ENCODE assay signal across 14 cellular contexts in genomic region chr7:22443370-22444180, GRCh38. TPM values are rescaled to one million over a fixed set of nuclear protein-coding genes. Genes with fewer than 3 reads are reported as not detected.
DNase-seq lines count a peak whose midpoint lies in the region; ATAC-seq, FAIRE-seq and TF ChIP-seq lines count a peak whose summit lies in the region.
"Had no signal": no experiment of that assay in that cellular context is flagged by ENCODE, and none has a peak within 500 bp of the region (broad histone marks: within the 10 kb centered on the region; RNA-seq: fewer than 3 reads in every experiment).

No MANE protein-coding gene starts in this region.

- H3K27me3 ChIP-seq in endothelial cell of umbilical vein (ENCODE audit: control insufficient read depth in 2 of 2, insufficient read depth in 2 of 2, low read length in 2 of 2): no peaks in the 10 kb centered on the region

- no peaks in the 10 kb centered on the region for H3K9me3 ChIP-seq in endothelial cell of umbilical vein (replicated peaks; ENCODE audit: control insufficient read depth, insufficient read depth, low read length)
- H3K9me3 ChIP-seq: thoracic aorta had no signal

- peak; percentile 48 for TF ChIP-seq POLR2A in endothelial cell of umbilical vein (IDR thresholded peaks at IDR 0.05; ENCODE audit: low read depth, low read length)

- POLR2A ChIA-PET in endothelial cell of umbilical vein (lab: Charles Lee): interaction anchor here (0.8 to 1.1 kb wide), 2 partner anchors 25 to 316 kb away, joined by 3 to 5 read pairs; no protein-coding TSS in a partner anchor

- peak; percentile 91 for FAIRE-seq in endothelial cell of umbilical vein (lab: Jason Lieb, UNC)
- FAIRE-seq: H1, TTC549 had no signal

- CTCF ChIA-PET in endothelial cell of umbilical vein (lab: Charles Lee): interaction anchor here (0.7 to 3.6 kb wide), 8 partner anchors 9 to 334 kb away, joined by 3 to 22 read pairs (median 6); no protein-coding TSS in a partner anchor

- no peaks in the 10 kb centered on the region for H3K9me1 ChIP-seq in endothelial cell of umbilical vein (replicated peaks; ENCODE audit: control insufficient read depth, extremely low read depth, insufficient read depth, low read length)

- peak; percentile 17 for DNase-seq in GF-D8 (lab: John Stamatoyannopoulos, UW)
- DNase-seq in NCI-H69 (lab: John Stamatoyannopoulos, UW): peak; percentile 33
- DNase-seq in endothelial cell of umbilical vein (ENCODE audit: low read depth, low spot score): peak; percentile 81
- no peak for DNase-seq in sciatic nerve (ENCODE audit: low spot score)
- no peak for DNase-seq in amygdala (lab: John Stamatoyannopoulos, UW)
- no peak for DNase-seq in NCI-H524 (lab: John Stamatoyannopoulos, UW)
- no peak for DNase-seq in DMS79 treated with DMSO at 0.1 percent for 48 hours (lab: John Stamatoyannopoulos, UW)
- no peak for DNase-seq in activated CD4-positive, alpha-beta T cell treated with anti-CD3 and anti-CD28 coated beads, Interleukin-2, amount 50 U/mL, for 4 hours
- DNase-seq: activated effector memory CD4-positive, alpha-beta T cell treated with Interleukin-2 at 50 U/mL for 16 hours; DMS79; NCI-H1092 had no signal

- ATAC-seq in sciatic nerve: peak; percentile 23

- intact Hi-C loops in endothelial cell of umbilical vein (cut with micrococcal nuclease): loop anchor here (1.0 to 10.0 kb wide), 6 partner anchors 53 to 229 kb away; no protein-coding TSS in a partner anchor
- intact Hi-C loops in sciatic nerve (cut with DNase I): no loop called here

- no TSS peak for BruUV-seq in endothelial cell of umbilical vein (replicated peaks; lab: Mats Ljungman, UMichigan)

- H3K27ac ChIP-seq in endothelial cell of umbilical vein (ENCODE audit: insufficient read depth, low read depth, low read length): peak overlapping the region; percentile 92
- H3K27ac ChIP-seq: thoracic aorta had no signal

- no peaks in the 10 kb centered on the region for H4K20me1 ChIP-seq in endothelial cell of umbilical vein (replicated peaks; ENCODE audit: control insufficient read depth, extremely low read depth, insufficient read depth, low read length)

- peaks cover 50% of the 10 kb centered on the region for H3K4me1 ChIP-seq in endothelial cell of umbilical vein (ENCODE audit: control insufficient read depth, extremely low read depth, insufficient read depth, low read length)

- dilution Hi-C loops in endothelial cell of umbilical vein (cut with MboI; ENCODE audit: extremely low pct_ligation_motif_present, low sequenced_read_pairs): no loop called here

- no peak overlapping the region for H3K4me3 ChIP-seq in endothelial cell of umbilical vein (replicated peaks in 1 of 3; ENCODE audit: insufficient read depth in 1 of 3, low read depth in 1 of 3, low read length in 3 of 3)
- H3K4me3 ChIP-seq: thoracic aorta had no signal

- H3K9ac ChIP-seq in endothelial cell of umbilical vein (replicated peaks; ENCODE audit: extremely low read depth, insufficient read depth, low read length): peak overlapping the region; percentile 71

- no peaks in the 10 kb centered on the region for H3K36me3 ChIP-seq in endothelial cell of umbilical vein (ENCODE audit: control insufficient read depth in 2 of 2, extremely low read depth in 1 of 2, insufficient read depth in 2 of 2, low read length in 2 of 2)
- H3K36me3 ChIP-seq: thoracic aorta had no signal

- H2AFZ ChIP-seq in endothelial cell of umbilical vein (ENCODE audit: low read depth, low read length): no peak overlapping the region

- H3K79me2 ChIP-seq in endothelial cell of umbilical vein (ENCODE audit: control insufficient read depth, insufficient read depth, low read length): peaks cover 15% of the 10 kb centered on the region

- TF ChIP-seq CTCF in endothelial cell of umbilical vein (IDR thresholded peaks at IDR 0.05; ENCODE audit: extremely low read depth in 1 of 2, insufficient read depth in 1 of 2, low read depth in 1 of 2, low read length in 2 of 2): no peak

- peak overlapping the region; percentile 58 for H3K4me2 ChIP-seq in endothelial cell of umbilical vein (ENCODE audit: insufficient read depth, low read length)

TF ChIP-seq in endothelial cell of umbilical vein, 7 proteins besides CTCF, POLR2A, EP300 and RAD21:
- TF ChIP-seq POLR2AphosphoS5 (IDR thresholded peaks at IDR 0.05; ENCODE audit: insufficient read depth, low read depth, low read length): peak; percentile 84
- no peak for TF ChIP-seq EZH2 (IDR thresholded peaks at IDR 0.05; ENCODE audit: borderline replicate concordance, low read depth, low read length, severe bottlenecking)
- peak; percentile 90 for TF ChIP-seq GATA2 (IDR thresholded peaks at IDR 0.05; ENCODE audit: insufficient read depth, insufficient read length, low read depth, low read length)
- peak; percentile 89 for TF ChIP-seq MYC (IDR thresholded peaks at IDR 0.05; ENCODE audit: low read depth, low read length)
- TF ChIP-seq FOS (IDR thresholded peaks at IDR 0.05; ENCODE audit: borderline replicate concordance, insufficient read depth, low read length): peak; percentile 56
- peak; percentile 94 for TF ChIP-seq MAX (IDR thresholded peaks at IDR 0.05; ENCODE audit: insufficient read depth, insufficient read length)
- TF ChIP-seq JUN (IDR thresholded peaks at IDR 0.05; ENCODE audit: borderline replicate concordance, insufficient read depth, insufficient read length, low read depth): peak; percentile 2

RNA-seq across cellular contexts. Expression of gene STEAP1B, which starts 56.4 kb away (rescaled TPM):
- total RNA-seq in endothelial cell of umbilical vein (46.1 and 55.4 TPM in 2 replicates), sciatic nerve (11.6 TPM)
- 25.2 and 32.2 TPM in 2 replicates for polyA plus RNA-seq in endothelial cell of umbilical vein
- 36.1 and 46.3 TPM in 2 replicates for polyA plus RNA-seq in endothelial cell of umbilical vein (2011; cell fraction: cytosol; rRNA removed)
- polyA plus RNA-seq in endothelial cell of umbilical vein (2011; cell fraction: nucleus; rRNA removed): 30.9 and 37.8 TPM in 2 replicates
- polyA plus RNA-seq in endothelial cell of umbilical vein (2012): 41.2 and 88.7 TPM in 2 replicates
- polyA minus RNA-seq in endothelial cell of umbilical vein: 35.1 and 37.3 TPM in 2 replicates
- polyA minus RNA-seq in endothelial cell of umbilical vein (2011; cell fraction: cytosol; rRNA and poly(A)+ RNA removed): not detected
- polyA minus RNA-seq in endothelial cell of umbilical vein (2011; cell fraction: nucleus; rRNA and poly(A)+ RNA removed): 37.3 and 66.7 TPM in 2 replicates

Comparison
In these comparisons a context has a peak if more than half of its experiments do, and no peak if none do; other contexts are left out.
1. DNase-seq: peak in GF-D8 (single experiment), NCI-H69 (single experiment) and endothelial cell of umbilical vein (single experiment); none in sciatic nerve (single experiment), amygdala (0 of 56), NCI-H524 (0 of 2), DMS79 treated with DMSO at 0.1 percent for 48 hours (single experiment) and activated CD4-positive, alpha-beta T cell treated with anti-CD3 and anti-CD28 coated beads, Interleukin-2, amount 50 U/mL, for 4 hours (0 of 2).